8 cellular contexts compared by ENCODE assay signal in the genomic region with DNA sequence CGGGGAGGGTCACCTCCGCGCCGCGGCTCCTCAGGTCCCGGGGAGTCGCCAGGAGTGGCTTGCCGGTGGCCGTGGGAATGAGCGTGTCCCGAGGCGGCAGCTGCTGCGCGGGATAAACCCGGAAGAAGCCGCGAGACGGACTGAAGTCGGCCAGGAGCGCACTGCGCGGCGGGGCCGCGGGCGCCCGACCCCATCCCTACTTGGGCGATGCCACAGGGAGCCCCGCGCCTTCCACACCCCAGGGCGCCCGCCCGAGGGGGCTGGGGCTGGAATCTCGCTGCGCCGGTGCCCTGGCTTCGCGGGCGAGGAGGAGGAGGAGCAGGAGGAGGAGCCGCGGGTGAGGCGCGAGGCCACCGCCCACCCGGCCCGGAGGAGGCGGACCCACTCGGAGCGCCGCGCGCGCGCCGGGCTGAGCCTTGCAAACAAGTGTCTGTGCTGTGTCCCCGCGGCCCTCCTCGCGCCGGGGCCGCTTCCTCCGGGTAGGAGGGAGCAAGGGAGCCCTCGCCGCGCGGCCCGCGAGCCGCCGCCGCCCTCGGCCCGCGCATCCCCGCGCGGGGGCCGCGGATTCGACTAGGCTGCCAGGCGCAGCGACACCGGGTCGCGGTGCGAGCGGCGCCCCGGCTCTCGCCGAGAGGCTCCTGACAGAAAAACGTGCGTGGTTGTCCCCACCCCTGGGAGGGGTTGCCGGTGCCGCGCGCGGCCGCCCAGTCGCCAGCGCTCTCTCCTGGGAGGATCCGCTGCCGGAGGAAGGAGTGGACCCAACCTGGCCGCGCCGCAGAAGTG. TPM values are rescaled to one million over a fixed set of nuclear protein-coding genes. Genes with fewer than 3 reads are reported as not detected.
DNase-seq lines count a peak whose midpoint lies in the region; ATAC-seq and TF ChIP-seq lines count a peak whose summit lies in the region.

A gene (plus strand): TSS at position 412 of the 783 bp plus-strand sequence.

- H3K4me3 ChIP-seq in gastroesophageal sphincter, result peak within 1 kb of the TSS; percentile 92 to 99

- H3K27me3 Mint-ChIP-seq in activated naive CD4-positive, alpha-beta T cell treated with anti-CD3 and anti-CD28 coated beads, Interleukin-2, amount 10 ng/mL, durations not matched to agents 7 days and 5 days, result peaks cover 40% of the 10 kb centered on the region

- peak within 1 kb of the TSS; percentile 82 for H3K4me3 Mint-ChIP-seq in activated naive CD4-positive, alpha-beta T cell treated with anti-CD3 and anti-CD28 coated beads, Interleukin-2, amount 10 ng/mL, durations not matched to agents 7 days and 5 days

- TF ChIP-seq POLR2A in gastroesophageal sphincter (IDR thresholded peaks at IDR 0.05), result peak; percentile 85 to 88

- CTCF ChIA-PET in activated naive CD4-positive, alpha-beta T cell treated with anti-CD3 and anti-CD28 coated beads, Interleukin-2, amount 10 ng/mL, durations not matched to agents 7 days and 5 days (lab: Charles Lee), result no interaction called here

- TF ChIP-seq CTCF in gastroesophageal sphincter (IDR thresholded peaks at IDR 0.05), result no peak

- WGBS in gastroesophageal sphincter (ENCODE audit: low coverage in 1 of 2), 2 donors, result no CpG with 5 or more reads among the region's 106 CpGs

- peak within 1 kb of the TSS; percentile 86 to 95 (median 94) for H3K27ac ChIP-seq in gastroesophageal sphincter

- H3K27me3 ChIP-seq in gastroesophageal sphincter, result no peaks in the 10 kb centered on the region

- H3K36me3 ChIP-seq in gastroesophageal sphincter, result no peaks in the 10 kb centered on the region

- H3K9me3 Mint-ChIP-seq in activated naive CD4-positive, alpha-beta T cell treated with anti-CD3 and anti-CD28 coated beads, Interleukin-2, amount 10 ng/mL, durations not matched to agents 7 days and 5 days, result no peaks in the 10 kb centered on the region

- peaks cover 25% of the 10 kb centered on the region for H3K4me1 Mint-ChIP-seq in activated naive CD4-positive, alpha-beta T cell treated with anti-CD3 and anti-CD28 coated beads, Interleukin-2, amount 10 ng/mL, durations not matched to agents 7 days and 5 days

- H3K9me3 ChIP-seq in gastroesophageal sphincter, result no peaks in the 10 kb centered on the region

- DNase-seq in ELR (ENCODE audit: low read depth), result peak; percentile 87
- DNase-seq in GOT3 (lab: John Stamatoyannopoulos, UW), result peak; percentile 54
- peak; percentile 75 for DNase-seq in LHCN-M2 (ENCODE audit: low read depth)
- peak; percentile 85 for DNase-seq in SK-N-DZ (ENCODE audit: low spot score)
- peak; percentile 91 for DNase-seq in activated naive CD4-positive, alpha-beta T cell treated with anti-CD3 and anti-CD28 coated beads, Interleukin-2, amount 10 ng/mL, durations not matched to agents 7 days and 5 days
- peak; percentile 48 to 95 (median 87) for DNase-seq in nucleus accumbens (lab: John Stamatoyannopoulos, UW)
- DNase-seq in superior temporal gyrus (ENCODE audit: extremely low spot score), result peak; percentile 91

- ATAC-seq in gastroesophageal sphincter, result peak; percentile 93

- H3K27ac Mint-ChIP-seq in activated naive CD4-positive, alpha-beta T cell treated with anti-CD3 and anti-CD28 coated beads, Interleukin-2, amount 10 ng/mL, durations not matched to agents 7 days and 5 days, result peak within 1 kb of the TSS; percentile 84

- TF ChIP-seq EP300 in gastroesophageal sphincter (IDR thresholded peaks at IDR 0.05), result no peak

- H3K36me3 Mint-ChIP-seq in activated naive CD4-positive, alpha-beta T cell treated with anti-CD3 and anti-CD28 coated beads, Interleukin-2, amount 10 ng/mL, durations not matched to agents 7 days and 5 days, result peaks cover 2% of the 10 kb centered on the region

- peaks cover 0 to 26% (median 9%) of the 10 kb centered on the region in 3 donors for H3K4me1 ChIP-seq in gastroesophageal sphincter

RNA-seq across cellular contexts. Expression of the gene that starts here (rescaled TPM):
- total RNA-seq in LHCN-M2 (2014; rRNA removed) (1.2 and 2.2 TPM in 2 replicates), gastroesophageal sphincter (10 to 100 TPM in 1 of 4 donors, 1 to 10 TPM in 3; 7.3 to 14.4 (median 8.1) TPM)
- 0.63 TPM for polyA plus RNA-seq in LHCN-M2 (2012)
- 5.5 and 5.8 TPM in 2 replicates for polyA plus RNA-seq in SK-N-DZ (2014; cell fraction: cytosol; rRNA removed)
- 5.4 and 6.8 TPM in 2 replicates for polyA plus RNA-seq in SK-N-DZ (2014; cell fraction: nucleus; rRNA removed)

Comparison
In these comparisons a context has a peak if more than half of its experiments do, and no peak if none do; other contexts are left out.
1. Peak in every context shown above with its lines: DNase-seq, ATAC-seq, H3K4me3 ChIP-seq and H3K27ac ChIP-seq.